In the genomic region with DNA sequence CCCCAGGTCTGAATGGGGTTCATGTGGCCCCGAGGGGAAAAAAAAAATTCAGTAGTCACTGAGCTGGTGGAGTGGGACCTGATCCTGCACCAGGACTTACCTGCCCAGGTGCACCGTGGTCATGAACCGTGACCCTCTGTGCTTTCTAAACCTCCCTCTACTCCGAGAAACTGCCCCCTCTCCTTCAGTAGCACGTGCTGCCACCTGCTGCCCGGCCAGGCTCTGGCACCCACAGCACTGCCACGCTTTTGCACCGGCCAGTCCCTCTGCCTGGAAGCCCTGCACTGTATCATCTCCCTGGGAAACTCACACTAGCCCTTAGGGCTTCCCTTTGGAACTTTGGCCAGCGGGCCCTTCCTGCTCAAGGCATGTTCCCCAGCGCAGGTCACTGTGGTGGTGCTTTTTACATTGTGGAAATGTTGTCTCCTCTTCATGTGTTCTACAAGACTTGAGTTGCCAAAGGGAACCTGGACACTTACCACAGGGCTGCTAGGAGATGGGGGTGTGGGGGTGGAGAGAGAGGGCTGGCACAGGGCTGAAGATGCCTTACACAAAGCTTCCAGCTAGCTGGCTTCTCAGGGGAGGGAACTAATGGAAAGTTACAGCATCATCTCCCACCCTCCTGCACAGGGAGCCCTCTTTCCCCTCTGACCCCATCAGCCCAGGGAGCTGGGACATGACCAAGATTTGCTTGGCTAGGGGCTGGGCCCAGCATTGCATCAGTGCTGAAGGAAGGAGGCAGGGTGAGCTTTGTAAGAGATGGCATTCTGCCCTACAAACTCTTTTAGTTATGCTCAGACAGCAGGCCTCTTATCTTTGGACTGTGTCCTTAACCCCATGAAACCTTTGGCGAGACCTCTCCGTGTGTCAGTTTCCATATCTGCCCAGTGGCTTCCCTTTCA, we compare ENCODE assay signal across 9 cellular contexts. TPM values are rescaled to one million over a fixed set of nuclear protein-coding genes. Genes with fewer than 3 reads are reported as not detected.
DNase-seq lines count a peak whose midpoint lies in the region; ATAC-seq and TF ChIP-seq lines count a peak whose summit lies in the region.
"Had no signal": no experiment of that assay in that cellular context is flagged by ENCODE, and none has a peak within 500 bp of the region (broad histone marks: within the 10 kb centered on the region; RNA-seq: fewer than 3 reads in every experiment).

No MANE protein-coding gene starts in this region.

- H3K4me3 ChIP-seq in GM06990 (replicated peaks; ENCODE audit: low read depth, low read length) = no peak overlapping the region
- H3K4me3 ChIP-seq in LNCaP clone FGC (ENCODE audit: low read depth, low read length) = no peak overlapping the region
- H3K4me3 ChIP-seq in body of pancreas = no peak overlapping the region
- H3K4me3 ChIP-seq in lung = no peak overlapping the region
- H3K4me3 ChIP-seq: SJSA1 had no signal

- H3K27ac ChIP-seq in body of pancreas (no peak overlapping the region), lung (ENCODE audit: low read depth in 1 of 2, low read length in 1 of 2) (no peak overlapping the region)
- H3K27ac ChIP-seq: SJSA1 had no signal

- intact Hi-C loops in body of pancreas (cut with DNase I) = loop anchor here (10.0 kb wide), 1 partner anchor 1237 kb away; no protein-coding TSS in a partner anchor

- H3K4me1 ChIP-seq in body of pancreas (peaks cover 17% of the 10 kb centered on the region), lung (ENCODE audit: control insufficient read depth in 2 of 2, insufficient read depth in 2 of 2, low read length in 2 of 2) (no peaks in the 10 kb centered on the region)
- H3K4me1 ChIP-seq: SJSA1 had no signal

- TF ChIP-seq POLR2A in body of pancreas (IDR thresholded peaks at IDR 0.05) = no peak

- DNase-seq in GM06990 (ENCODE audit: extremely low read depth, insufficient read length) (no peak), LNCaP clone FGC (ENCODE audit: low read depth) (no peak), body of pancreas (peak; percentile 17 to 45 (median 30)), lung (ENCODE audit: low spot score) (peak; percentile 32), T-helper 2 cell (no peak)

- no peaks in the 10 kb centered on the region for H3K36me3 ChIP-seq in GM06990 (ENCODE audit: control insufficient read depth, insufficient read depth, low read length)
- no peaks in the 10 kb centered on the region for H3K36me3 ChIP-seq in body of pancreas (replicated peaks in 1 of 2; ENCODE audit: insufficient read depth in 1 of 2, low read depth in 2 of 2)
- H3K36me3 ChIP-seq in lung (ENCODE audit: control insufficient read depth in 2 of 2, insufficient read depth in 2 of 2, low read length in 2 of 2) = no peaks in the 10 kb centered on the region
- H3K36me3 ChIP-seq: SJSA1 had no signal

- H3K9me3 ChIP-seq in body of pancreas (no peaks in the 10 kb centered on the region), lung (ENCODE audit: control insufficient read depth in 2 of 2, insufficient read depth in 1 of 2, low read length in 1 of 2) (peaks cover 0 to 3% of the 10 kb centered on the region in 2 donors)
- H3K9me3 ChIP-seq: SJSA1 had no signal

- ATAC-seq in body of pancreas (no peak), lung (ENCODE audit: insufficient read depth, low FRiP score) (no peak), GM19463 (IDR thresholded peaks at IDR 0.05; ENCODE audit: unreplicated experiment) (no peak), HG03159 (IDR thresholded peaks at IDR 0.05; ENCODE audit: unreplicated experiment) (no peak), HG02623 (IDR thresholded peaks at IDR 0.05; ENCODE audit: unreplicated experiment) (no peak)

- WGBS in body of pancreas, 2 donors = 21 to 24% methylated on average over 8 to 12 of the region's 12 CpGs
- 27 to 30% methylated on average over 12 of the region's 12 CpGs for WGBS in lung, 2 donors

- TF ChIP-seq CTCF in GM06990 (IDR thresholded peaks at IDR 0.05; ENCODE audit: insufficient read depth, low read length, poor library complexity, severe bottlenecking) (peak; percentile 71), LNCaP clone FGC (IDR thresholded peaks at IDR 0.05; ENCODE audit: control insufficient read depth, extremely low read depth, insufficient read depth) (peak; percentile 90), body of pancreas (IDR thresholded peaks at IDR 0.05) (peak; percentile 26 to 51 (median 48)), lung (IDR thresholded peaks at IDR 0.05; ENCODE audit: control extremely low read depth, extremely low read depth) (no peak)

- peaks cover 4% of the 10 kb centered on the region for H3K27me3 ChIP-seq in GM06990 (replicated peaks; ENCODE audit: control insufficient read depth, insufficient read depth, low read length)
- H3K27me3 ChIP-seq in body of pancreas = peaks cover 0 to 15% of the 10 kb centered on the region in 2 donors
- peaks cover 18% of the 10 kb centered on the region for H3K27me3 ChIP-seq in lung (ENCODE audit: control insufficient read depth, insufficient read depth)

RNA-seq across cellular contexts. Expression of gene PTPRT, which starts 2.5 kb away (rescaled TPM):
- total RNA-seq in body of pancreas (1 to 10 TPM in 1 of 2 donors, under 1 TPM in 1; 0.33 to 1.0 TPM), lung (10 to 100 TPM; 10.6 to 13.8 TPM)
- 1 to 10 TPM in 1 of 2 donors, under 1 TPM in 1; 0.37 to 1.7 TPM for polyA plus RNA-seq in lung
- total RNA-seq: SJSA1 had no signal

Comparison
In these comparisons a context has a peak if more than half of its experiments do, and no peak if none do; other contexts are left out.
1. DNase-seq: peak in body of pancreas (4 of 4) and lung (single experiment); none in GM06990 (single experiment), LNCaP clone FGC (single experiment) and T-helper 2 cell (0 of 5).
2. RNA of gene PTPRT, which starts 2.5 kb away (total RNA-seq): 10.6 to 13.8 TPM in lung; 0.33 to 1.0 TPM in body of pancreas; every median in the first group is over 4 times any median in the second.